In genomic region chr12:25960176-25960575, GRCh38 we compare ENCODE assay signal across 8 cellular contexts. TPM values are rescaled to one million over a fixed set of nuclear protein-coding genes. Genes with fewer than 3 reads are reported as not detected.
DNase-seq lines count a peak whose midpoint lies in the region; ATAC-seq and TF ChIP-seq lines count a peak whose summit lies in the region.

No MANE protein-coding gene starts in this region.

- POLR2A ChIA-PET in A673 (lab: Charles Lee; ENCODE audit: low non-redundant PET): no interaction called here
- POLR2A ChIA-PET in HCT116 (lab: Charles Lee): no interaction called here

- no peak for TF ChIP-seq RAD21 in HCT116 (IDR thresholded peaks at IDR 0.05; ENCODE audit: low read depth)

- H3K4me2 ChIP-seq in HCT116 (ENCODE audit: low read length): peak overlapping the region; percentile 89

- H3K9me2 ChIP-seq in HCT116 (ENCODE audit: insufficient read depth): no peaks in the 10 kb centered on the region

- no peaks in the 10 kb centered on the region for H3K9me3 ChIP-seq in A673 (ENCODE audit: low read depth, low read length, poor library complexity, severe bottlenecking)
- no peaks in the 10 kb centered on the region for H3K9me3 ChIP-seq in HCT116 (ENCODE audit: control insufficient read depth in 1 of 2, insufficient read depth in 1 of 2, low read depth in 1 of 2, low read length in 2 of 2)

- CTCF ChIA-PET in A673 (lab: Charles Lee) (interaction anchor here (0.5 kb wide), 1 partner anchor 56 kb away, joined by 3 read pairs; no protein-coding TSS in a partner anchor), HCT116 (lab: Charles Lee) (no interaction called here)

- intact Hi-C loops in A673 (cut with micrococcal nuclease; ENCODE audit: unreplicated experiment) (loop anchor here (5.0 kb wide), 1 partner anchor 52 kb away; no protein-coding TSS in a partner anchor), HCT116 (cut with micrococcal nuclease) (no loop called here), left ventricle myocardium superior (cut with micrococcal nuclease) (loop anchor here (5.0 kb wide), 1 partner anchor 57 kb away; no protein-coding TSS in a partner anchor)

- no peak overlapping the region for H3K9ac ChIP-seq in HCT116 (ENCODE audit: low read length)

- H3K79me2 ChIP-seq in HCT116 (ENCODE audit: insufficient read depth, low read length): no peaks in the 10 kb centered on the region

- TF ChIP-seq POLR2A in HCT116 (IDR thresholded peaks at IDR 0.05; ENCODE audit: borderline replicate concordance, extremely low read depth, insufficient read depth, insufficient read length): no peak

- ATAC-seq in HCT116 (no peak), left ventricle myocardium superior (peak; percentile 36), HG03095 (IDR thresholded peaks at IDR 0.05; ENCODE audit: unreplicated experiment) (no peak)

- TF ChIP-seq CTCF in A673 (conservative IDR thresholded peaks at IDR 0.05; ENCODE audit: low read depth, low read length): peak; percentile 40; the same call in 1 of the 2 replicates
- TF ChIP-seq CTCF in HCT116 (IDR thresholded peaks at IDR 0.05 in 2 of 3, conservative IDR thresholded peaks at IDR 0.05 in 1 of 3; ENCODE audit: borderline replicate concordance in 1 of 3, insufficient read depth in 1 of 3, low read depth in 2 of 3, low read length in 2 of 3): peak in 2 of 3 experiments; percentile 6 to 45; a peak in 2 of 6 replicates
- peak; percentile 66 for TF ChIP-seq CTCF in VCaP (conservative IDR thresholded peaks at IDR 0.05)

- no peaks in the 10 kb centered on the region for H4K20me1 ChIP-seq in HCT116 (ENCODE audit: insufficient read depth)

- H3K4me3 ChIP-seq in A673 (ENCODE audit: low read depth, low read length, poor library complexity, severe bottlenecking) (peak overlapping the region; percentile 66), HCT116 (replicated peaks in 1 of 2; ENCODE audit: low read depth in 1 of 2, low read length in 2 of 2) (no peak overlapping the region), skin epidermis (peak overlapping the region in 6 of 7 experiments; percentile 45 to 61 (median 60))

- H3K4me1 ChIP-seq in A673 (ENCODE audit: insufficient read depth, low read length, poor library complexity, severe bottlenecking) (peaks cover 11% of the 10 kb centered on the region), HCT116 (ENCODE audit: control insufficient read depth in 1 of 2, insufficient read depth in 2 of 2, low read length in 2 of 2) (peaks cover 10 to 13% of the 10 kb centered on the region in 2 experiments)

- H3K36me3 ChIP-seq in A673 (ENCODE audit: insufficient read depth, low read length, poor library complexity, severe bottlenecking) (no peaks in the 10 kb centered on the region), HCT116 (ENCODE audit: control insufficient read depth in 1 of 2, insufficient read depth in 2 of 2, low read length in 2 of 2) (no peaks in the 10 kb centered on the region)

- DNase-seq in A673 (ENCODE audit: low spot score) (peak; percentile 28), HCT116 (ENCODE audit: low read depth, low spot score) (no peak), left ventricle myocardium superior (peak; percentile 50), mucosa of gallbladder (ENCODE audit: low spot score) (no peak), NCI-H2081 treated with DMSO at 0.1 percent for 48 hours (lab: John Stamatoyannopoulos, UW) (no peak)

- H3K27ac ChIP-seq in A673 (ENCODE audit: low read depth, low read length, poor library complexity, severe bottlenecking) (no peak overlapping the region), HCT116 (ENCODE audit: low read depth, low read length) (no peak overlapping the region), VCaP (peak overlapping the region; percentile 93), skin epidermis (peak overlapping the region in 11 of 21 experiments; percentile 12 to 93 (median 82))

- BruUV-seq in A673 (replicated peaks; lab: Mats Ljungman, UMichigan) (TSS peak; percentile 42), HCT116 (replicated peaks; lab: Mats Ljungman, UMichigan) (no TSS peak)

- RAD21 ChIA-PET in HCT116 (lab: Charles Lee; ENCODE audit: low non-redundant PET in 1 of 2, low total read pairs in 2 of 2, uncharacterized antibody in 2 of 2, unreplicated experiment in 2 of 2): no interaction called here

- H2AFZ ChIP-seq in HCT116 (ENCODE audit: low read depth, low read length, poor library complexity, severe bottlenecking): no peak overlapping the region

- H3K27me3 ChIP-seq in A673 (replicated peaks; ENCODE audit: insufficient read depth, low read depth, low read length, poor library complexity) (no peaks in the 10 kb centered on the region), HCT116 (ENCODE audit: insufficient read depth, low read length) (no peaks in the 10 kb centered on the region)

TF ChIP-seq in HCT116, 20 proteins besides CTCF, POLR2A, EP300 and RAD21:
- TF ChIP-seq ZFX (IDR thresholded peaks at IDR 0.05) (no peak), EGR1 (IDR thresholded peaks at IDR 0.05; ENCODE audit: low read depth) (no peak), MAX (IDR thresholded peaks at IDR 0.05) (no peak), EZH2phosphoT487 (IDR thresholded peaks at IDR 0.05; ENCODE audit: borderline replicate concordance) (no peak), SP1 (IDR thresholded peaks at IDR 0.05; ENCODE audit: low read depth) (no peak), SRF (IDR thresholded peaks at IDR 0.05; ENCODE audit: low read depth) (no peak)
TF ChIP-seq in HCT116: peak in this region for 0.

RNA-seq across cellular contexts. Expression of gene RASSF8, which starts 1.7 kb away (rescaled TPM):
- 19.8 and 23.1 TPM in 2 replicates for total RNA-seq in A673 (2021)
- total RNA-seq in HCT116 (2021; ENCODE audit: unreplicated experiment): 9.2 TPM
- polyA plus RNA-seq in HCT116 (2012): 3.2 and 4.2 TPM in 2 replicates
- 22.9 TPM for total RNA-seq in left ventricle myocardium superior
- 40.7 TPM for total RNA-seq in mucosa of gallbladder

Comparison
In these comparisons a context has a peak if more than half of its experiments do, and no peak if none do; other contexts are left out.
1. DNase-seq: peak in A673 (single experiment) and left ventricle myocardium superior (single experiment); none in HCT116 (single experiment), mucosa of gallbladder (single experiment) and NCI-H2081 treated with DMSO at 0.1 percent for 48 hours (single experiment).
2. H3K27ac ChIP-seq: peak in VCaP (single experiment) and skin epidermis (11 of 21); none in A673 (single experiment) and HCT116 (single experiment).
3. H3K4me3 ChIP-seq: peak in A673 (single experiment) and skin epidermis (6 of 7); none in HCT116 (0 of 2).
4. Peak in every context shown above with its lines, with median percentiles within 50 percentile points of each other: CTCF ChIP-seq.